Comparison of ENCODE assay signal across 2 cellular contexts in the genomic region with DNA sequence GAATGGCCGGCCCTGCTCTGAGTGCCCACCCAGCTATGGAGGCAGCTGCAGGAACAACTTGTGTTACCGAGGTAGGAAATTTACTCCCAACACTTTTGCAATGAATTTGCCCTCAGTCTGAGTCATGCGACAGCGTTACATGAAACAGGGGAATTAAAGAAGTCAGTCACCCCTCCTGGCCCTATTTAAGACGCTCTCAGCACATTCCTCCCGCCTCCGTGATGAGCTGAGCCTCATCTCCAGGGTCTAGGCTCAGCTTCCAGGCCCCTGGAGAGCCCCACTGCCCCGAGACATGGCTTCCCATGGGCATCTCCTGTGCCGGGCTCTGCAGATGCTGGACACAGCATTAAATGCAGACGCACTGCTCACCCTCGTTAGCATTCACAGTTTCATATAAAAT.
TF ChIP-seq lines count a peak whose summit lies in the region.

No MANE protein-coding gene starts in this region.

TF ChIP-seq in SK-N-SH treated with all-trans-retinoic acid at 6 μM for 48 hours, 23 proteins besides CTCF, POLR2A, EP300 and RAD21 (continued from another document):
- TF ChIP-seq TCF4 (CRISPR knock-in tag; IDR thresholded peaks at IDR 0.05; ENCODE audit: borderline replicate concordance): no peak
- TF ChIP-seq, protein P1, sequence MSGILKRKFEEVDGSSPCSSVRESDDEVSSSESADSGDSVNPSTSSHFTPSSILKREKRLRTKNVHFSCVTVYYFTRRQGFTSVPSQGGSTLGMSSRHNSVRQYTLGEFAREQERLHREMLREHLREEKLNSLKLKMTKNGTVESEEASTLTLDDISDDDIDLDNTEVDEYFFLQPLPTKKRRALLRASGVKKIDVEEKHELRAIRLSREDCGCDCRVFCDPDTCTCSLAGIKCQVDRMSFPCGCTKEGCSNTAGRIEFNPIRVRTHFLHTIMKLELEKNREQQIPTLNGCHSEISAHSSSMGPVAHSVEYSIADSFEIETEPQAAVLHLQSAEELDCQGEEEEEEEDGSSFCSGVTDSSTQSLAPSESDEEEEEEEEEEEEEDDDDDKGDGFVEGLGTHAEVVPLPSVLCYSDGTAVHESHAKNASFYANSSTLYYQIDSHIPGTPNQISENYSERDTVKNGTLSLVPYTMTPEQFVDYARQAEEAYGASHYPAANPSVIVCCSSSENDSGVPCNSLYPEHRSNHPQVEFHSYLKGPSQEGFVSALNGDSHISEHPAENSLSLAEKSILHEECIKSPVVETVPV (CRISPR knock-in tag; IDR thresholded peaks at IDR 0.05): no peak
- TF ChIP-seq RARB (CRISPR knock-in tag; IDR thresholded peaks at IDR 0.05): no peak
- TF ChIP-seq ZNF8 (CRISPR knock-in tag; IDR thresholded peaks at IDR 0.05): no peak
- no peak for TF ChIP-seq CSDC2 (CRISPR knock-in tag; IDR thresholded peaks at IDR 0.05)
- no peak for TF ChIP-seq ZNF565 (CRISPR knock-in tag; conservative IDR thresholded peaks at IDR 0.05; ENCODE audit: low read depth)
- TF ChIP-seq, protein P2, sequence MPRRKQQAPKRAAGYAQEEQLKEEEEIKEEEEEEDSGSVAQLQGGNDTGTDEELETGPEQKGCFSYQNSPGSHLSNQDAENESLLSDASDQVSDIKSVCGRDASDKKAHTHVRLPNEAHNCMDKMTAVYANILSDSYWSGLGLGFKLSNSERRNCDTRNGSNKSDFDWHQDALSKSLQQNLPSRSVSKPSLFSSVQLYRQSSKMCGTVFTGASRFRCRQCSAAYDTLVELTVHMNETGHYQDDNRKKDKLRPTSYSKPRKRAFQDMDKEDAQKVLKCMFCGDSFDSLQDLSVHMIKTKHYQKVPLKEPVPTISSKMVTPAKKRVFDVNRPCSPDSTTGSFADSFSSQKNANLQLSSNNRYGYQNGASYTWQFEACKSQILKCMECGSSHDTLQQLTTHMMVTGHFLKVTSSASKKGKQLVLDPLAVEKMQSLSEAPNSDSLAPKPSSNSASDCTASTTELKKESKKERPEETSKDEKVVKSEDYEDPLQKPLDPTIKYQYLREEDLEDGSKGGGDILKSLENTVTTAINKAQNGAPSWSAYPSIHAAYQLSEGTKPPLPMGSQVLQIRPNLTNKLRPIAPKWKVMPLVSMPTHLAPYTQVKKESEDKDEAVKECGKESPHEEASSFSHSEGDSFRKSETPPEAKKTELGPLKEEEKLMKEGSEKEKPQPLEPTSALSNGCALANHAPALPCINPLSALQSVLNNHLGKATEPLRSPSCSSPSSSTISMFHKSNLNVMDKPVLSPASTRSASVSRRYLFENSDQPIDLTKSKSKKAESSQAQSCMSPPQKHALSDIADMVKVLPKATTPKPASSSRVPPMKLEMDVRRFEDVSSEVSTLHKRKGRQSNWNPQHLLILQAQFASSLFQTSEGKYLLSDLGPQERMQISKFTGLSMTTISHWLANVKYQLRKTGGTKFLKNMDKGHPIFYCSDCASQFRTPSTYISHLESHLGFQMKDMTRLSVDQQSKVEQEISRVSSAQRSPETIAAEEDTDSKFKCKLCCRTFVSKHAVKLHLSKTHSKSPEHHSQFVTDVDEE (CRISPR knock-in tag; IDR thresholded peaks at IDR 0.05): no peak
- no peak for TF ChIP-seq OSR1 (CRISPR knock-in tag; IDR thresholded peaks at IDR 0.05)
- no peak for TF ChIP-seq ESRRG (CRISPR knock-in tag; IDR thresholded peaks at IDR 0.05)
- no peak for TF ChIP-seq SNAI2 (CRISPR knock-in tag; IDR thresholded peaks at IDR 0.05)
- TF ChIP-seq, protein P3, sequence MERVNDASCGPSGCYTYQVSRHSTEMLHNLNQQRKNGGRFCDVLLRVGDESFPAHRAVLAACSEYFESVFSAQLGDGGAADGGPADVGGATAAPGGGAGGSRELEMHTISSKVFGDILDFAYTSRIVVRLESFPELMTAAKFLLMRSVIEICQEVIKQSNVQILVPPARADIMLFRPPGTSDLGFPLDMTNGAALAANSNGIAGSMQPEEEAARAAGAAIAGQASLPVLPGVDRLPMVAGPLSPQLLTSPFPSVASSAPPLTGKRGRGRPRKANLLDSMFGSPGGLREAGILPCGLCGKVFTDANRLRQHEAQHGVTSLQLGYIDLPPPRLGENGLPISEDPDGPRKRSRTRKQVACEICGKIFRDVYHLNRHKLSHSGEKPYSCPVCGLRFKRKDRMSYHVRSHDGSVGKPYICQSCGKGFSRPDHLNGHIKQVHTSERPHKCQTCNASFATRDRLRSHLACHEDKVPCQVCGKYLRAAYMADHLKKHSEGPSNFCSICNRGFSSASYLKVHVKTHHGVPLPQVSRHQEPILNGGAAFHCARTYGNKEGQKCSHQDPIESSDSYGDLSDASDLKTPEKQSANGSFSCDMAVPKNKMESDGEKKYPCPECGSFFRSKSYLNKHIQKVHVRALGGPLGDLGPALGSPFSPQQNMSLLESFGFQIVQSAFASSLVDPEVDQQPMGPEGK (CRISPR knock-in tag; IDR thresholded peaks at IDR 0.05; ENCODE audit: borderline replicate concordance): no peak
- TF ChIP-seq, protein P4, sequence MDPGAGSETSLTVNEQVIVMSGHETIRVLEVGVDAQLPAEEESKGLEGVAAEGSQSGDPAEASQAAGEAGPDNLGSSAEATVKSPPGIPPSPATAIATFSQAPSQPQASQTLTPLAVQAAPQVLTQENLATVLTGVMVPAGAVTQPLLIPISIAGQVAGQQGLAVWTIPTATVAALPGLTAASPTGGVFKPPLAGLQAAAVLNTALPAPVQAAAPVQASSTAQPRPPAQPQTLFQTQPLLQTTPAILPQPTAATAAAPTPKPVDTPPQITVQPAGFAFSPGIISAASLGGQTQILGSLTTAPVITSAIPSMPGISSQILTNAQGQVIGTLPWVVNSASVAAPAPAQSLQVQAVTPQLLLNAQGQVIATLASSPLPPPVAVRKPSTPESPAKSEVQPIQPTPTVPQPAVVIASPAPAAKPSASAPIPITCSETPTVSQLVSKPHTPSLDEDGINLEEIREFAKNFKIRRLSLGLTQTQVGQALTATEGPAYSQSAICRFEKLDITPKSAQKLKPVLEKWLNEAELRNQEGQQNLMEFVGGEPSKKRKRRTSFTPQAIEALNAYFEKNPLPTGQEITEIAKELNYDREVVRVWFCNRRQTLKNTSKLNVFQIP (CRISPR knock-in tag; IDR thresholded peaks at IDR 0.05; ENCODE audit: borderline replicate concordance, low read depth): no peak
- TF ChIP-seq ZFP3 (CRISPR knock-in tag; IDR thresholded peaks at IDR 0.05): no peak

TF ChIP-seq in SK-N-SH, 30 proteins besides CTCF, POLR2A, EP300 and RAD21 (continued from another document):
- TF ChIP-seq, protein P5, sequence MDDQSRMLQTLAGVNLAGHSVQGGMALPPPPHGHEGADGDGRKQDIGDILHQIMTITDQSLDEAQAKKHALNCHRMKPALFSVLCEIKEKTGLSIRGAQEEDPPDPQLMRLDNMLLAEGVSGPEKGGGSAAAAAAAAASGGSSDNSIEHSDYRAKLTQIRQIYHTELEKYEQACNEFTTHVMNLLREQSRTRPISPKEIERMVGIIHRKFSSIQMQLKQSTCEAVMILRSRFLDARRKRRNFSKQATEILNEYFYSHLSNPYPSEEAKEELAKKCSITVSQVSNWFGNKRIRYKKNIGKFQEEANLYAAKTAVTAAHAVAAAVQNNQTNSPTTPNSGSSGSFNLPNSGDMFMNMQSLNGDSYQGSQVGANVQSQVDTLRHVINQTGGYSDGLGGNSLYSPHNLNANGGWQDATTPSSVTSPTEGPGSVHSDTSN (IDR thresholded peaks at IDR 0.05): no peak
- TF ChIP-seq FOSL2 (IDR thresholded peaks at IDR 0.05; ENCODE audit: borderline replicate concordance, low read depth): no peak
